In genomic region chr2:33058716-33059451, GRCh38 we compare ENCODE assay signal across 1 cellular context.
TF ChIP-seq lines count a peak whose summit lies in the region.

No MANE protein-coding gene starts in this region.

TF ChIP-seq in HEK293, 187 proteins besides CTCF, POLR2A, EP300 and RAD21 (continued from another document):
- TF ChIP-seq ZNF175 (tag by site-specific recombination; IDR thresholded peaks at IDR 0.05) (no peak), ZNF510 (tag by site-specific recombination; IDR thresholded peaks at IDR 0.05; ENCODE audit: insufficient replicate concordance) (no peak), KLF8 (tag by site-specific recombination; IDR thresholded peaks at IDR 0.05) (no peak), ZNF274 (IDR thresholded peaks at IDR 0.05; ENCODE audit: low read length) (no peak), ZNF274 (tag by site-specific recombination; IDR thresholded peaks at IDR 0.05; ENCODE audit: borderline replicate concordance) (no peak), TCF7L2 (IDR thresholded peaks at IDR 0.05; ENCODE audit: borderline replicate concordance, low read depth, low read length) (peak; percentile 85), ZNF623 (tag by site-specific recombination; IDR thresholded peaks at IDR 0.05) (no peak), OSR2 (tag by site-specific recombination; IDR thresholded peaks at IDR 0.05) (peak; percentile 90), ZBTB6 (tag by site-specific recombination; IDR thresholded peaks at IDR 0.05) (no peak), ZNF341 (tag by site-specific recombination; IDR thresholded peaks at IDR 0.05; ENCODE audit: low read depth) (no peak), FEZF1 (tag by site-specific recombination; IDR thresholded peaks at IDR 0.05) (peak; percentile 84), SCRT2 (tag by site-specific recombination; IDR thresholded peaks at IDR 0.05) (no peak), ZBTB49 (tag by site-specific recombination; IDR thresholded peaks at IDR 0.05; ENCODE audit: low read depth) (no peak), ATF2 (tag by site-specific recombination; IDR thresholded peaks at IDR 0.05; ENCODE audit: low read depth) (no peak), ZNF280C (tag by site-specific recombination; IDR thresholded peaks at IDR 0.05) (no peak), ZNF416 (tag by site-specific recombination; IDR thresholded peaks at IDR 0.05) (no peak), ZBTB8A (tag by site-specific recombination; IDR thresholded peaks at IDR 0.05) (peak; percentile 79; the same call in 1 of the 2 replicates), ZNF560 (tag by site-specific recombination; IDR thresholded peaks at IDR 0.05; ENCODE audit: borderline replicate concordance) (no peak), MZF1 (tag by site-specific recombination; IDR thresholded peaks at IDR 0.05; ENCODE audit: borderline replicate concordance) (peak; percentile 50; the same call in 1 of the 2 replicates), PRDM4 (tag by site-specific recombination; IDR thresholded peaks at IDR 0.05) (0 out of 2 replicates have a peak, but pooled peaks have one; percentile 15), BCL11B (tag by site-specific recombination; IDR thresholded peaks at IDR 0.05; ENCODE audit: low read depth) (no peak), IKZF3 (tag by site-specific recombination; IDR thresholded peaks at IDR 0.05) (no peak), GLI4 (tag by site-specific recombination; IDR thresholded peaks at IDR 0.05) (no peak), ZNF555 (tag by site-specific recombination; conservative IDR thresholded peaks at IDR 0.05) (no peak), ZNF394 (tag by site-specific recombination; IDR thresholded peaks at IDR 0.05; ENCODE audit: borderline replicate concordance) (no peak), ZNF521 (tag by site-specific recombination; IDR thresholded peaks at IDR 0.05) (no peak), SP7 (tag by site-specific recombination; IDR thresholded peaks at IDR 0.05) (0 out of 2 replicates have a peak, but pooled peaks have one; percentile 24), ZNF302 (tag by site-specific recombination; IDR thresholded peaks at IDR 0.05; ENCODE audit: low read depth) (no peak), GLI2 (tag by site-specific recombination; IDR thresholded peaks at IDR 0.05; ENCODE audit: borderline replicate concordance, low read depth) (peak; percentile 17; the same call in 1 of the 2 replicates), ZEB2 (tag by site-specific recombination; IDR thresholded peaks at IDR 0.05) (no peak), INSM2 (tag by site-specific recombination; IDR thresholded peaks at IDR 0.05) (peak; percentile 32; the same call in 1 of the 2 replicates), ZBTB44 (tag by site-specific recombination; IDR thresholded peaks at IDR 0.05) (peak; percentile 75), ZIC2 (tag by site-specific recombination; IDR thresholded peaks at IDR 0.05) (no peak), ZNF426 (tag by site-specific recombination; IDR thresholded peaks at IDR 0.05) (no peak), ZNF544 (tag by site-specific recombination; IDR thresholded peaks at IDR 0.05) (no peak), SCRT1 (tag by site-specific recombination; IDR thresholded peaks at IDR 0.05; ENCODE audit: borderline replicate concordance) (no peak), ZFHX2 (tag by site-specific recombination; conservative IDR thresholded peaks at IDR 0.05) (no peak), ZNF350 (tag by site-specific recombination; IDR thresholded peaks at IDR 0.05) (no peak), ZNF157 (tag by site-specific recombination; IDR thresholded peaks at IDR 0.05) (no peak), ZNF76 (tag by site-specific recombination; IDR thresholded peaks at IDR 0.05; ENCODE audit: borderline replicate concordance, low read depth) (peak; percentile 37; the same call in 1 of the 2 replicates), SP2 (tag by site-specific recombination; IDR thresholded peaks at IDR 0.05) (no peak; the same call in 1 of the 2 replicates), ZNF148 (tag by site-specific recombination; IDR thresholded peaks at IDR 0.05; ENCODE audit: borderline replicate concordance) (no peak), ZFP37 (tag by site-specific recombination; IDR thresholded peaks at IDR 0.05) (no peak), ZNF48 (tag by site-specific recombination; IDR thresholded peaks at IDR 0.05) (no peak), GLIS1 (tag by site-specific recombination; IDR thresholded peaks at IDR 0.05) (no peak; the same call in 1 of the 2 replicates)
